Comparison of ENCODE assay signal across 8 cellular contexts in the genomic region with DNA sequence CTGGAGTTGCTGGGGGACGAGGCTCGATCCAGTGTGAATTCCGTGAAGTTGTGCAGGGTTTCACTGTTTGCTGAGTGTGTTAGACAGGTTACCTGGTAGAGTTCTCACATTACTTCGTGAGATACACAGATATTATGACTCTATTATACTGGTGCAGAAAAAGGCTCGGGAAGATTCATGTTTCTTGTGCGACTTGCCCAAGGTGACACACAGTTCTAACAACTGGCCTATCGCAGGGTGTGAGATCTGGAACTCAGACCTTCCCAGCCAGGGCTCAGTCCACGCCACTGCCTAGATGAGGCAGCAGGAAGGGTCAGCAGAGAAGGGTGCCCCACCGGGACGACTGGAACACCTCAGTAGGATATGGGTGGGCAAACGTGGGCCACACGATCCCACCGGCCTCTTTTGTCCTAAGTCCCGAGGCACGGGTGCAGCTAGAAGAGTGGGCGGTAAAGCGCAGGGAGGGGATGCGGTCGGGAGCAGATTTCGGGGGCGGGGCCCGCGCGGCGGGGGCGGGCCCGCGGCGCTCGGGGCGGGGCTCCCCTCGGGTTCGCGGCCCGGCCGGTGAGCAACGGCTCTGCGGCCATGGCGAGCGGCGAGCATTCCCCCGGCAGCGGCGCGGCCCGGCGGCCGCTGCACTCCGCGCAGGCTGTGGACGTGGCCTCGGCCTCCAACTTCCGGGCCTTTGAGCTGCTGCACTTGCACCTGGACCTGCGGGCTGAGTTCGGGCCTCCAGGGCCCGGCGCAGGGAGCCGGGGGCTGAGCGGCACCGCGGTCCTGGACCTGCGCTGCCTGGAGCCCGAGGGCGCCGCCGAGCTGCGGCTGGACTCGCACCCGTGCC. TPM values are rescaled to one million over a fixed set of nuclear protein-coding genes. Genes with fewer than 3 reads are reported as not detected.
DNase-seq lines count a peak whose midpoint lies in the region; ATAC-seq and TF ChIP-seq lines count a peak whose summit lies in the region.

TSS of gene RNPEP (plus strand) at position 567 of the 841 bp plus-strand sequence. CDS start at position 586, 19 bp downstream.

- TF ChIP-seq EP300 in upper lobe of left lung (IDR thresholded peaks at IDR 0.05): no peak

- TF ChIP-seq POLR2A in heart left ventricle (IDR thresholded peaks at IDR 0.05) (peak; percentile 33 to 70), upper lobe of left lung (IDR thresholded peaks at IDR 0.05) (peak in 2 of 4 donors; percentile 77 to 82)

- H3K79me2 ChIP-seq in DND-41 (ENCODE audit: insufficient read depth, low read length) (peaks cover 33% of the 10 kb centered on the region), SU-DHL-6 (ENCODE audit: insufficient read depth, low read length) (no peaks in the 10 kb centered on the region)

- no peaks in the 10 kb centered on the region for H3K9me2 ChIP-seq in SU-DHL-6 (replicated peaks; ENCODE audit: insufficient read depth, low read length)

- WGBS in HUES64: 8% methylated on average over 69 of the region's 69 CpGs
- WGBS in heart left ventricle, 4 donors: 4 to 8% (median 6%) methylated on average over 31 to 69 of the region's 69 CpGs
- 20 to 40% methylated on average over 7 to 8 of the region's 69 CpGs for WGBS in upper lobe of left lung, 2 donors

- H3K4me3 ChIP-seq in DND-41 (ENCODE audit: low read depth in 1 of 2, low read length in 2 of 2): peak within 1 kb of the TSS; percentile 75 to 92
- H3K4me3 ChIP-seq in HUES64 (ENCODE audit: low read length): peak within 1 kb of the TSS; percentile 73
- H3K4me3 ChIP-seq in SU-DHL-6 (ENCODE audit: insufficient read depth, low read length, poor library complexity, severe bottlenecking): peak within 1 kb of the TSS; percentile 61
- peak within 1 kb of the TSS; percentile 85 for H3K4me3 ChIP-seq in adipocyte (ENCODE audit: low read length)
- H3K4me3 ChIP-seq in heart left ventricle: peak within 1 kb of the TSS; percentile 75 to 100 (median 96)
- H3K4me3 ChIP-seq in upper lobe of left lung: peak within 1 kb of the TSS; percentile 54 to 100 (median 92)

- peak; percentile 77 for ATAC-seq in DND-41 (ENCODE audit: insufficient read depth, low read depth)
- peak; percentile 66 for ATAC-seq in GM21447 (IDR thresholded peaks at IDR 0.05; ENCODE audit: unreplicated experiment)
- peak; percentile 55 to 92 (median 84) for ATAC-seq in heart left ventricle
- ATAC-seq in upper lobe of left lung (ENCODE audit: low FRiP score in 2 of 2): peak; percentile 84 to 96

- DNase-seq in DND-41: peak; percentile 75
- DNase-seq in adipocyte (ENCODE audit: low read depth): peak; percentile 87
- peak; percentile 79 to 88 (median 84) for DNase-seq in heart left ventricle
- DNase-seq in posterior vena cava (ENCODE audit: low spot score): peak; percentile 92
- DNase-seq in upper lobe of left lung: peak; percentile 82 to 98

- intact Hi-C loops in heart left ventricle (cut with DNase I): loop anchor here in 3 of 10 donors (2.0 to 10.0 kb wide), 3 partner anchors 28 to 448 kb away; partner anchors contain the start of genes NAV1 (in 1 of the 3) and TIMM17A (in 1 of the 3)
- intact Hi-C loops in posterior vena cava (cut with DNase I): no loop called here

- H3K4me2 ChIP-seq in DND-41 (ENCODE audit: insufficient read depth, low read length) (peak within 1 kb of the TSS; percentile 100), SU-DHL-6 (ENCODE audit: low read depth, low read length, poor library complexity, severe bottlenecking) (peak within 1 kb of the TSS; percentile 67)

- H3K4me1 ChIP-seq in DND-41 (ENCODE audit: insufficient read depth, low read length): peaks cover 30% of the 10 kb centered on the region
- 0 out of 2 replicates have a peak, but pooled peaks cover 5% of the 10 kb centered on the region for H3K4me1 ChIP-seq in HUES64 (ENCODE audit: insufficient read depth, low read length)
- H3K4me1 ChIP-seq in adipocyte (ENCODE audit: control insufficient read depth, insufficient read depth, low read length): peaks cover 9% of the 10 kb centered on the region
- peaks cover 0 to 39% (median 15%) of the 10 kb centered on the region in 12 donors for H3K4me1 ChIP-seq in heart left ventricle
- peaks cover 3 to 21% (median 13%) of the 10 kb centered on the region in 4 donors for H3K4me1 ChIP-seq in upper lobe of left lung

- H3K9ac ChIP-seq in DND-41 (ENCODE audit: low read depth, low read length) (peak within 1 kb of the TSS; percentile 94), HUES64 (ENCODE audit: low read depth, low read length) (peak within 1 kb of the TSS; percentile 80), SU-DHL-6 (ENCODE audit: low read length) (peak within 1 kb of the TSS; percentile 58), adipocyte (ENCODE audit: low read length) (peak within 1 kb of the TSS; percentile 95)

- H3K36me3 ChIP-seq in DND-41 (ENCODE audit: insufficient read depth, low read length) (no peaks in the 10 kb centered on the region; the same call in 1 of the 2 replicates), HUES64 (ENCODE audit: insufficient read depth, low read length) (no peaks in the 10 kb centered on the region), SU-DHL-6 (ENCODE audit: low read length) (no peaks in the 10 kb centered on the region), adipocyte (ENCODE audit: control insufficient read depth, insufficient read depth, low read length, severe bottlenecking) (no peaks in the 10 kb centered on the region), heart left ventricle (peaks cover 0 to 4% (median 0%) of the 10 kb centered on the region in 9 donors), upper lobe of left lung (no peaks in the 10 kb centered on the region)

- H3K27ac ChIP-seq in DND-41 (ENCODE audit: low read length): peak within 1 kb of the TSS; percentile 73
- no peak within 1 kb of the TSS; the same call in 1 of the 2 replicates for H3K27ac ChIP-seq in HUES64 (ENCODE audit: low read depth, low read length)
- H3K27ac ChIP-seq in SU-DHL-6 (ENCODE audit: low read depth, low read length): no peak within 1 kb of the TSS
- peak within 1 kb of the TSS; percentile 43 to 98 (median 94) for H3K27ac ChIP-seq in heart left ventricle
- peak within 1 kb of the TSS; percentile 91 to 97 (median 94) for H3K27ac ChIP-seq in upper lobe of left lung

- H4K20me1 ChIP-seq in DND-41 (ENCODE audit: insufficient read depth, low read length): no peaks in the 10 kb centered on the region
- no peaks in the 10 kb centered on the region for H4K20me1 ChIP-seq in SU-DHL-6 (ENCODE audit: low read depth, low read length)

- TF ChIP-seq CTCF in DND-41 (IDR thresholded peaks at IDR 0.05; ENCODE audit: borderline replicate concordance, extremely low read depth, low read length, poor library complexity, severe bottlenecking): no peak
- TF ChIP-seq CTCF in SU-DHL-6 (IDR thresholded peaks at IDR 0.05; ENCODE audit: insufficient read depth, low read length, poor library complexity, severe bottlenecking): no peak
- TF ChIP-seq CTCF in heart left ventricle (IDR thresholded peaks at IDR 0.05): no peak
- TF ChIP-seq CTCF in upper lobe of left lung (IDR thresholded peaks at IDR 0.05): no peak

- H3F3A ChIP-seq in SU-DHL-6 (ENCODE audit: insufficient read depth): no peaks in the 10 kb centered on the region

- peak within 1 kb of the TSS; percentile 91 for H2AFZ ChIP-seq in DND-41 (ENCODE audit: low read depth, low read length)
- peak within 1 kb of the TSS; percentile 1 for H2AFZ ChIP-seq in SU-DHL-6 (ENCODE audit: low read depth, low read length, severe bottlenecking)

- no peaks in the 10 kb centered on the region for H3K9me3 ChIP-seq in DND-41 (ENCODE audit: insufficient read depth, low read length, severe bottlenecking)
- H3K9me3 ChIP-seq in HUES64 (ENCODE audit: insufficient read depth, low read depth, low read length): no peaks in the 10 kb centered on the region
- no peaks in the 10 kb centered on the region for H3K9me3 ChIP-seq in SU-DHL-6 (ENCODE audit: insufficient read depth, low read length)
- no peaks in the 10 kb centered on the region for H3K9me3 ChIP-seq in adipocyte (ENCODE audit: control insufficient read depth, low read length)
- no peaks in the 10 kb centered on the region for H3K9me3 ChIP-seq in heart left ventricle
- H3K9me3 ChIP-seq in upper lobe of left lung: no peaks in the 10 kb centered on the region

- no peaks in the 10 kb centered on the region for H3K27me3 ChIP-seq in DND-41 (ENCODE audit: insufficient read depth, low read length, poor library complexity)
- peaks cover 6% of the 10 kb centered on the region for H3K27me3 ChIP-seq in HUES64 (ENCODE audit: insufficient read depth, low read length)
- H3K27me3 ChIP-seq in SU-DHL-6 (ENCODE audit: low read length): no peaks in the 10 kb centered on the region
- no peaks in the 10 kb centered on the region for H3K27me3 ChIP-seq in adipocyte (replicated peaks; ENCODE audit: control insufficient read depth, insufficient read depth, low read length)
- H3K27me3 ChIP-seq in heart left ventricle: no peaks in the 10 kb centered on the region
- no peaks in the 10 kb centered on the region for H3K27me3 ChIP-seq in upper lobe of left lung

RNA-seq across cellular contexts. Expression of gene RNPEP, which starts in this region (rescaled TPM):
- 31.1 TPM for polyA plus RNA-seq in HUES64 (2013, experiment 1 of 2)
- 37.5 TPM for polyA plus RNA-seq in HUES64 (2013, experiment 2 of 2)
- total RNA-seq in heart left ventricle (10 to 100 TPM; 14.1 to 36.2 (median 18.1) TPM), posterior vena cava (10 to 100 TPM; 29.1 to 38.7 TPM), upper lobe of left lung (100 to 1,000 TPM in 2 of 6 donors, 10 to 100 TPM in 4; 67.7 to 116 (median 76.5) TPM)
- polyA plus RNA-seq in heart left ventricle: 10 to 100 TPM; 12.4 to 14.3 TPM

Comparison
In these comparisons a context has a peak if more than half of its experiments do, and no peak if none do; other contexts are left out.
1. H3K27ac ChIP-seq: peak in DND-41 (single experiment), heart left ventricle (12 of 12) and upper lobe of left lung (4 of 4); none in HUES64 (single experiment) and SU-DHL-6 (single experiment).
2. Peak in every context shown above with its lines, with median percentiles within 50 percentile points of each other: ATAC-seq, DNase-seq, H3K4me3 ChIP-seq and H3K9ac ChIP-seq.